19 cellular contexts compared by ENCODE assay signal in genomic region chr2:16215892-16216554, GRCh38.
A peak's percentile ranks its signal among the peaks of the same experiment; 100 is the strongest.
DNase-seq lines count a peak whose midpoint lies in the region; ATAC-seq and TF ChIP-seq lines count a peak whose summit lies in the region.
"Had no signal": no experiment of that assay in that cellular context is flagged by ENCODE, and none has a peak within 500 bp of the region (broad histone marks: within the 10 kb centered on the region; RNA-seq: fewer than 3 reads in every experiment).

No MANE protein-coding gene starts in this region.

- no peak for TF ChIP-seq CTCF in endodermal cell (conservative IDR thresholded peaks at IDR 0.05)
- no peak for TF ChIP-seq CTCF in endothelial cell (IDR thresholded peaks at IDR 0.05; ENCODE audit: unreplicated experiment)

- H3K9me3 Mint-ChIP-seq in endodermal cell (peaks cover 2% of the 10 kb centered on the region), endothelial cell (ENCODE audit: unreplicated experiment) (no peaks in the 10 kb centered on the region)
- H3K9me3 Mint-ChIP-seq: CD4-positive, alpha-beta memory T cell had no signal

- H3K4me3 Mint-ChIP-seq in endodermal cell = no peak overlapping the region
- H3K4me3 Mint-ChIP-seq in endothelial cell (ENCODE audit: unreplicated experiment) = no peak overlapping the region
- H3K4me3 Mint-ChIP-seq in T-helper 17 cell = no peak overlapping the region
- H3K4me3 Mint-ChIP-seq: CD4-positive, alpha-beta memory T cell; HFFc6 had no signal

- H3K27ac Mint-ChIP-seq in endodermal cell (no peak overlapping the region), endothelial cell (ENCODE audit: unreplicated experiment) (no peak overlapping the region), T-helper 17 cell (no peak overlapping the region)
- H3K27ac Mint-ChIP-seq: HFFc6 had no signal

- no peaks in the 10 kb centered on the region for H3K36me3 ChIP-seq in endodermal cell (ENCODE audit: control insufficient read depth, insufficient read depth, low read length)
- no peaks in the 10 kb centered on the region for H3K36me3 ChIP-seq in mesodermal cell (ENCODE audit: control insufficient read depth, insufficient read depth, low read length)

- H3K4me3 ChIP-seq in endodermal cell (ENCODE audit: low read length) = no peak overlapping the region
- no peak overlapping the region for H3K4me3 ChIP-seq in mesodermal cell (ENCODE audit: extremely low read depth, insufficient read depth, low read length, poor library complexity, severe bottlenecking)
- H3K4me3 ChIP-seq: K562 had no signal

- no peak overlapping the region for H3K9ac ChIP-seq in endodermal cell (ENCODE audit: extremely low read depth, low read length, poor library complexity, severe bottlenecking)

- DNase-seq in COLO829 (ENCODE audit: low spot score) = peak; percentile 29
- no peak for DNase-seq in endodermal cell
- peak; percentile 28 for DNase-seq in putamen (ENCODE audit: low spot score)
- DNase-seq in endothelial cell (ENCODE audit: low spot score) = no peak
- DNase-seq in T-helper 17 cell = no peak
- DNase-seq: AML-193; CD4-positive, alpha-beta memory T cell; DMS79 treated with DMSO at 0.1 percent for 48 hours; GDM1; HFFc6; NCI-H1048; NCI-H1694; NCI-H2107; NCI-H226; NCI-H69 had no signal

- H3K27ac ChIP-seq in endodermal cell (ENCODE audit: low read depth, low read length) (peak overlapping the region; percentile 81), mesodermal cell (ENCODE audit: low read depth, low read length, severe bottlenecking) (peak overlapping the region; percentile 16)
- H3K27ac ChIP-seq: HL-60 had no signal

- 88 to 92% methylated on average over 16 of the region's 16 CpGs for WGBS in endodermal cell (ENCODE audit: insufficient coverage in 1 of 2, insufficient read length in 1 of 2), 2 experiments
- 92 to 94% methylated on average over 13 to 16 of the region's 16 CpGs for WGBS in mesodermal cell (ENCODE audit: insufficient coverage in 2 of 2), 2 experiments

- ATAC-seq in HG03196 (IDR thresholded peaks at IDR 0.05; ENCODE audit: unreplicated experiment) (no peak), T-helper 17 cell (no peak)
- ATAC-seq: K562 had no signal

- H3K36me3 Mint-ChIP-seq in endodermal cell (ENCODE audit: low read depth) (no peaks in the 10 kb centered on the region), endothelial cell (ENCODE audit: low read depth, unreplicated experiment) (no peaks in the 10 kb centered on the region), T-helper 17 cell (ENCODE audit: low read depth) (no peaks in the 10 kb centered on the region)
- H3K36me3 Mint-ChIP-seq: CD4-positive, alpha-beta memory T cell had no signal

- H3K9me3 ChIP-seq in endodermal cell (ENCODE audit: control insufficient read depth, low read length) = no peaks in the 10 kb centered on the region
- H3K9me3 ChIP-seq in mesodermal cell (ENCODE audit: control insufficient read depth, low read length) = peaks cover under 1% of the 10 kb centered on the region
- H3K9me3 ChIP-seq in T-helper 17 cell (ENCODE audit: control insufficient read depth, low read length, poor library complexity, severe bottlenecking) = no peaks in the 10 kb centered on the region

- H3K4me1 Mint-ChIP-seq in endodermal cell (peaks cover 4% of the 10 kb centered on the region), endothelial cell (ENCODE audit: unreplicated experiment) (no peaks in the 10 kb centered on the region), T-helper 17 cell (no peaks in the 10 kb centered on the region)
- H3K4me1 Mint-ChIP-seq: CD4-positive, alpha-beta memory T cell had no signal

- H3K27me3 Mint-ChIP-seq in endodermal cell (ENCODE audit: insufficient read depth) (no peaks in the 10 kb centered on the region), endothelial cell (ENCODE audit: unreplicated experiment) (no peaks in the 10 kb centered on the region), T-helper 17 cell (no peaks in the 10 kb centered on the region)

- no peaks in the 10 kb centered on the region for H3K27me3 ChIP-seq in endodermal cell (ENCODE audit: control insufficient read depth, insufficient read depth, low read length, poor library complexity, severe bottlenecking)

- H3K4me1 ChIP-seq in endodermal cell (ENCODE audit: control insufficient read depth, insufficient read depth, low read length) = peaks cover 2% of the 10 kb centered on the region
- H3K4me1 ChIP-seq in mesodermal cell (ENCODE audit: control insufficient read depth, insufficient read depth, low read length, poor library complexity, severe bottlenecking) = no peaks in the 10 kb centered on the region

Comparison
In these comparisons a context has a peak if more than half of its experiments do, and no peak if none do; other contexts are left out.
1. DNase-seq: peak in COLO829 (single experiment) and putamen (single experiment); none in endodermal cell (single experiment), endothelial cell (single experiment) and T-helper 17 cell (0 of 3).